In genomic region chr10:79570624-79571023, GRCh38 we compare ENCODE assay signal across 4 cellular contexts. TPM values are rescaled to one million over a fixed set of nuclear protein-coding genes. Genes with fewer than 3 reads are reported as not detected.
"Had no signal": no experiment of that assay in that cellular context is flagged by ENCODE, and none has a peak within 500 bp of the region (broad histone marks: within the 10 kb centered on the region; RNA-seq: fewer than 3 reads in every experiment).

No MANE protein-coding gene starts in this region.

RNA-seq across cellular contexts. Expression of gene SFTPA2, which starts 10.4 kb away (rescaled TPM):
- total RNA-seq: HT1080; SJSA1; T-helper 1 cell treated with Interleukin-12 subunit alpha and Interleukin-12 subunit beta and Interleukin-4 antibody, amounts not matched to agents 30 ng/mL and 1 ng/mL, for 36 hours had no signal
- polyA plus RNA-seq: IgD-negative memory B cell had no signal

RNA-seq across cellular contexts. Expression of gene SFTPA1, which starts 40.1 kb away (rescaled TPM):
- total RNA-seq: HT1080; SJSA1; T-helper 1 cell treated with Interleukin-12 subunit alpha and Interleukin-12 subunit beta and Interleukin-4 antibody, amounts not matched to agents 30 ng/mL and 1 ng/mL, for 36 hours had no signal
- polyA plus RNA-seq: IgD-negative memory B cell had no signal
